In the genomic region with DNA sequence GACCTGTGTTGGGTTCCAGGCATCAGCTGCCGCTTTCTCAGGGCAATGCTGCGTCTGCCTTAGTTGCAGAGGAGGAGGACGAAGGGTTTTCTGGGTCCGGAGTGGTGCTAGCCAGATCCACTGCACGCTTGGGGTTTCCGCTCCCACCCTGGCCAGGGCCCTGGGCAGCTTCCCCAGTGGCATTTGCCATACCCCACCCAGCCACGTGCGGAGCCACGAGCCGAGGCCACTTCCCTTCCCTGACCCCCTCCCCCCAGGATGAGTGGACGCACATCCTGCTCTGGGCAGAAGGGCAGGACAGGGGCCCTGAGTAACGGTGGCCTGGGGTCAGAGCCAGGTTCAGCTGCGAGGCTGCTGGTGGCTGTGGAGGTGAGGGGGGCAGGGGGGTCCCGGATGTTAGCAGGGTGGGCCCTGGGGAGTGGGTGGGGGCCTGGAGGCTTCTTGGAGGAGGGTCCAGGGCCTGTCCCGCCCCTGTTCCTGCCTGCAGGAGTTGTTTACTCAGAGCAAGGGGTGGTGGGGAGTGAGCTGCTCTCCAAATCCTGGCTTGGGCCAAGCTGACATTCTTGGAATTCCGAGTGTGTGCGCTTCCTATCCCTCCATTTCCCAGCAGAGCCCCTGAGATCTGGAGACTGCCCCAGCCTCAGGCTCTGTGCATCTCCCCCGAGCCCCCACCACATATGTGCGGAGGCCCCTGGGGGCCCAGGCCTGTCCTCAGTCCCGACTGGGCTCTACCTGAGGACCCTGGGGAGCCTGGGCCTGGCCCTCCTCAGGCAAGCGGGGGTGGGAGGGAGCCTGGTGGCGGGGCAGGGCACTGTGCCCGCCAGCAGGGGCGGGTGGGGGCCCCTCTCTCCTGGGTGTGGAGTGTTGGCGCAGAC, we compare ENCODE assay signal across 8 cellular contexts. TPM values are rescaled to one million over a fixed set of nuclear protein-coding genes. Genes with fewer than 3 reads are reported as not detected.
DNase-seq lines count a peak whose midpoint lies in the region; ATAC-seq and TF ChIP-seq lines count a peak whose summit lies in the region.

No MANE protein-coding gene starts in this region.

- peak; percentile 56 for ATAC-seq in Panc1
- peak; percentile 61 for ATAC-seq in left lung
- no peak for ATAC-seq in GM19035 (IDR thresholded peaks at IDR 0.05; ENCODE audit: unreplicated experiment)

- in situ Hi-C loops in Panc1 (cut with HindIII; ENCODE audit: low pct_unique_long_range_greater_than_20kb, low sequenced_read_pairs), result no loop called here

- no peaks in the 10 kb centered on the region for H3K27me3 ChIP-seq in Panc1 (ENCODE audit: control insufficient read depth, insufficient read depth, low read length)
- H3K27me3 ChIP-seq in left lung, result peaks cover 0 to 24% of the 10 kb centered on the region in 2 donors
- no peaks in the 10 kb centered on the region for H3K27me3 ChIP-seq in subcutaneous abdominal adipose tissue (ENCODE audit: control insufficient read depth in 5 of 5, insufficient read depth in 4 of 5, low read length in 5 of 5)

- H3K4me1 ChIP-seq in Panc1 (ENCODE audit: control insufficient read depth, insufficient read depth, low read length) (peaks cover 68% of the 10 kb centered on the region), left lung (peaks cover 37 to 82% of the 10 kb centered on the region in 2 donors), subcutaneous abdominal adipose tissue (ENCODE audit: control insufficient read depth in 5 of 5, insufficient read depth in 5 of 5, low read length in 5 of 5) (peaks cover 15 to 85% (median 78%) of the 10 kb centered on the region in 5 donors)

- POLR2A ChIA-PET in Panc1 (lab: Charles Lee), result interaction anchor here (0.6 to 0.7 kb wide), 2 partner anchors 16 to 206 kb away, joined by 3 read pairs; no protein-coding TSS in a partner anchor

- TSS peak; percentile 41 for BruUV-seq in Panc1 (replicated peaks; lab: Mats Ljungman, UMichigan)

- TF ChIP-seq CTCF in Panc1 (IDR thresholded peaks at IDR 0.05), result peak; percentile 39; the same call in 1 of the 2 replicates
- no peak for TF ChIP-seq CTCF in left lung (IDR thresholded peaks at IDR 0.05)

- peak overlapping the region; percentile 4 to 89 (median 77) for H3K9ac ChIP-seq in subcutaneous abdominal adipose tissue (ENCODE audit: low read length in 5 of 5)

- intact Hi-C loops in Panc1 (cut with micrococcal nuclease; ENCODE audit: unreplicated experiment) (no loop called here), left lung (cut with DNase I) (no loop called here)

- H3K36me3 ChIP-seq in Panc1 (ENCODE audit: control insufficient read depth, insufficient read depth, low read length), result no peaks in the 10 kb centered on the region; the same call in 1 of the 2 replicates
- peaks cover 0 to 20% of the 10 kb centered on the region in 2 donors for H3K36me3 ChIP-seq in left lung
- H3K36me3 ChIP-seq in subcutaneous abdominal adipose tissue (ENCODE audit: control insufficient read depth in 5 of 5, insufficient read depth in 5 of 5, low read length in 5 of 5), result peaks cover 0 to 22% (median 20%) of the 10 kb centered on the region in 5 donors

- H3K27ac ChIP-seq in Panc1 (ENCODE audit: low read length), result peak overlapping the region; percentile 97
- peak overlapping the region; percentile 91 to 92 for H3K27ac ChIP-seq in left lung
- peak overlapping the region; percentile 92 for H3K27ac ChIP-seq in subcutaneous abdominal adipose tissue (ENCODE audit: low read depth, low read length)

- H3K9me3 ChIP-seq in Panc1 (ENCODE audit: control insufficient read depth, insufficient read depth, low read depth, low read length) (no peaks in the 10 kb centered on the region), left lung (no peaks in the 10 kb centered on the region), subcutaneous abdominal adipose tissue (ENCODE audit: control insufficient read depth in 5 of 5, low read length in 5 of 5) (no peaks in the 10 kb centered on the region)

- H3K4me3 ChIP-seq in GM08714 (ENCODE audit: low read length) (peak overlapping the region; percentile 93; the same call in 1 of the 2 replicates), Panc1 (ENCODE audit: low read depth in 2 of 2, low read length in 2 of 2) (peak overlapping the region; percentile 85 to 96), left lung (peak overlapping the region; percentile 98 to 99), subcutaneous abdominal adipose tissue (ENCODE audit: low read depth in 1 of 5, low read length in 5 of 5) (peak overlapping the region; percentile 59 to 94 (median 86))

- DNase-seq in Panc1 (ENCODE audit: low read depth, low spot score) (no peak), dedifferentiated amniotic fluid mesenchymal stem cell (ENCODE audit: extremely low spot score) (peak; percentile 95), left lung (peak; percentile 94 to 95)
- DNase-seq in NK-92 treated with Interleukin-12 subunit alpha and Interleukin-12 subunit beta, amount 100 ng/mL, for 24 hours (lab: John Stamatoyannopoulos, UW), result no peak
- DNase-seq in stimulated activated CD8-positive, alpha-beta memory T cell treated with anti-CD3 and anti-CD28 coated beads, Interleukin-4, amount 100 ng/mL, for 48 hours, result no peak

- CTCF ChIA-PET in Panc1 (lab: Charles Lee), result interaction anchor here (0.8 kb wide), 2 partner anchors 50 to 207 kb away, joined by 4 to 13 read pairs; no protein-coding TSS in a partner anchor

RNA-seq across cellular contexts. Expression of a gene that starts 1.4 kb away (rescaled TPM):
- total RNA-seq in Panc1 (2021; ENCODE audit: unreplicated experiment) (187 TPM), left lung (100 to 1,000 TPM; 129 to 132 TPM)
- 257 TPM for polyA plus RNA-seq in Panc1 (2012; ENCODE audit: insufficient read length)

RNA-seq across cellular contexts. Expression of a gene that starts 1.7 kb away (rescaled TPM):
- total RNA-seq in Panc1 (2021; ENCODE audit: unreplicated experiment), result 673 TPM
- 2,061 TPM for polyA plus RNA-seq in Panc1 (2012; ENCODE audit: insufficient read length)
- 100 to 1,000 TPM; 140 to 227 TPM for total RNA-seq in left lung

RNA-seq across cellular contexts. Expression of a gene that starts 11.3 kb away (rescaled TPM):
- total RNA-seq in Panc1 (2021; ENCODE audit: unreplicated experiment) (680 TPM), left lung (100 to 1,000 TPM; 501 to 815 TPM)
- polyA plus RNA-seq in Panc1 (2012; ENCODE audit: insufficient read length), result 1,015 TPM

RNA-seq across cellular contexts. Expression of a gene that starts 16.3 kb away (rescaled TPM):
- 132 TPM for total RNA-seq in Panc1 (2021; ENCODE audit: unreplicated experiment)
- 167 TPM for polyA plus RNA-seq in Panc1 (2012; ENCODE audit: insufficient read length)
- 10 to 100 TPM; 22.6 to 32.1 TPM for total RNA-seq in left lung

RNA-seq across cellular contexts. Expression of a gene that starts 25.3 kb away (rescaled TPM):
- total RNA-seq in Panc1 (2021; ENCODE audit: unreplicated experiment), result 244 TPM
- 377 TPM for polyA plus RNA-seq in Panc1 (2012; ENCODE audit: insufficient read length)
- total RNA-seq in left lung, result 100 to 1,000 TPM in 1 of 2 donors, 10 to 100 TPM in 1; 96.3 to 128 TPM

Comparison
In these comparisons a context has a peak if more than half of its experiments do, and no peak if none do; other contexts are left out.
1. DNase-seq: peak in dedifferentiated amniotic fluid mesenchymal stem cell (single experiment) and left lung (2 of 2); none in Panc1 (single experiment), NK-92 treated with Interleukin-12 subunit alpha and Interleukin-12 subunit beta, amount 100 ng/mL, for 24 hours (single experiment) and stimulated activated CD8-positive, alpha-beta memory T cell treated with anti-CD3 and anti-CD28 coated beads, Interleukin-4, amount 100 ng/mL, for 48 hours (single experiment).
2. Peak in every context shown above with its lines, with median percentiles within 50 percentile points of each other: H3K4me3 ChIP-seq and H3K27ac ChIP-seq.